7 cellular contexts compared by ENCODE assay signal in genomic region chr19:52871466-52871865, GRCh38. TPM values are rescaled to one million over a fixed set of nuclear protein-coding genes. Genes with fewer than 3 reads are reported as not detected.
"Had no signal": no experiment of that assay in that cellular context is flagged by ENCODE, and none has a peak within 500 bp of the region (broad histone marks: within the 10 kb centered on the region; RNA-seq: fewer than 3 reads in every experiment).

No MANE protein-coding gene starts in this region.

- DNase-seq: IMR-90, KBM-7 had no signal

- H3K27ac ChIP-seq: HL-60 had no signal

- H3K27ac Mint-ChIP-seq: IgD-negative memory B cell had no signal

- H3K4me3 ChIP-seq: K562 had no signal

- H3K27me3 Mint-ChIP-seq: IgD-negative memory B cell had no signal

- H3K4me3 Mint-ChIP-seq: IgD-negative memory B cell had no signal

RNA-seq across cellular contexts. Expression of gene ZNF320, which starts 26.0 kb away (rescaled TPM):
- polyA plus RNA-seq: HepG2 had no signal

RNA-seq across cellular contexts. Expression of gene ZNF888, which starts 51.8 kb away (rescaled TPM):
- total RNA-seq: HT1080 had no signal
